Comparison of ENCODE assay signal across 9 cellular contexts in the genomic region with DNA sequence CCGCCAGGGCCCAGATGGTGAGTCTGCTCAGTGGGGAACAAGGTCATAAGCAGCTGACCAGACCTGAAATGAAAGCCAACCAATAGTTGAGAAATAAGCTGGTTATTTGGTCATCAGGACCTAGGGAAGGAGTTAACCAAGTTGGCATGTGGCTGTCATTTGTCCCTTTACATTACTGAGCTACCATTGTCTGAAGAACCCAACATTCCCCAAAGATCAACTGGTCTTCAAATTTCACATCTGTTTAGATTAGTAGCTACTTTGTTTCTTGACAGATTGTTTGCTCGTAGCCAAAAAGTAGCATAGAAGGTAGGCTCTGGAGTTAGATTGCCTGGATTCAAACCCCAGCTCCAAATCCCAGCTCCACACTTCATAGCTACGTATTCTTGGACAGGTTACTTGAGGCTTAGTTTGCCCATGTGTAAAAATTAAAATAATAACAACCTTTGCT. TPM values are rescaled to one million over a fixed set of nuclear protein-coding genes. Genes with fewer than 3 reads are reported as not detected.
DNase-seq lines count a peak whose midpoint lies in the region; ATAC-seq and TF ChIP-seq lines count a peak whose summit lies in the region.
"Had no signal": no experiment of that assay in that cellular context is flagged by ENCODE, and none has a peak within 500 bp of the region (broad histone marks: within the 10 kb centered on the region; RNA-seq: fewer than 3 reads in every experiment).

No MANE protein-coding gene starts in this region.

- POLR2A ChIA-PET in activated B cell treated with CpG ODN at 0.5 μM for 24 hours (lab: Charles Lee): interaction anchor here (0.7 to 8.7 kb wide), 11 partner anchors 9 to 286 kb away, joined by 3 to 234 read pairs (median 6); a partner anchor contains a TSS

- H3K27ac Mint-ChIP-seq in HFFc6 (peak overlapping the region; percentile 91), activated B cell treated with CpG ODN at 0.5 μM for 24 hours (peak overlapping the region; percentile 53)

- TF ChIP-seq CTCF in HFFc6 (IDR thresholded peaks at IDR 0.05) (no peak), activated B cell treated with CpG ODN at 0.5 μM for 24 hours (IDR thresholded peaks at IDR 0.05) (no peak), foreskin fibroblast (IDR thresholded peaks at IDR 0.05; ENCODE audit: low read depth, low read length) (no peak)

- H3K4me3 ChIP-seq in foreskin fibroblast (ENCODE audit: low read depth in 1 of 2, low read length in 2 of 2) (peak overlapping the region; percentile 45 to 72), skin epidermis (peak overlapping the region in 4 of 7 experiments; percentile 34 to 44 (median 42))

- CTCF ChIA-PET in activated B cell treated with CpG ODN at 0.5 μM for 24 hours (lab: Charles Lee): interaction anchor here (0.8 to 25.8 kb wide), 6 partner anchors 11 to 282 kb away, joined by 3 to 773 read pairs (median 12); a partner anchor contains a TSS

- peak overlapping the region in 17 of 21 experiments; percentile 66 to 95 (median 84) for H3K27ac ChIP-seq in skin epidermis

- no peaks in the 10 kb centered on the region for H3K9me3 Mint-ChIP-seq in HFFc6
- no peaks in the 10 kb centered on the region for H3K9me3 Mint-ChIP-seq in activated B cell treated with CpG ODN at 0.5 μM for 24 hours

- no peak for DNase-seq in HFFc6
- no peak for DNase-seq in activated B cell treated with CpG ODN at 0.5 μM for 24 hours
- DNase-seq in foreskin fibroblast: no peak
- no peak for DNase-seq in NCI-H226
- DNase-seq: NCI-H446 had no signal

- peaks cover 2% of the 10 kb centered on the region; the same call in 1 of the 2 replicates for H3K27me3 Mint-ChIP-seq in HFFc6 (ENCODE audit: insufficient read depth)
- no peaks in the 10 kb centered on the region for H3K27me3 Mint-ChIP-seq in activated B cell treated with CpG ODN at 0.5 μM for 24 hours

- H3K36me3 Mint-ChIP-seq in HFFc6 (ENCODE audit: low read depth) (peaks cover 14% of the 10 kb centered on the region; the same call in 1 of the 2 replicates), activated B cell treated with CpG ODN at 0.5 μM for 24 hours (ENCODE audit: low read depth) (peaks cover 8% of the 10 kb centered on the region)

- intact Hi-C loops in activated B cell treated with CpG ODN at 0.5 μM for 24 hours (cut with micrococcal nuclease): loop anchor here (10.0 kb wide), 1 partner anchor 646 kb away; a partner anchor contains a TSS

- H3K4me1 Mint-ChIP-seq in HFFc6 (ENCODE audit: low read depth): peaks cover 46% of the 10 kb centered on the region
- peaks cover 45% of the 10 kb centered on the region for H3K4me1 Mint-ChIP-seq in activated B cell treated with CpG ODN at 0.5 μM for 24 hours

- H3K4me3 Mint-ChIP-seq in HFFc6: peak overlapping the region; percentile 91
- H3K4me3 Mint-ChIP-seq in activated B cell treated with CpG ODN at 0.5 μM for 24 hours: no peak overlapping the region

- ATAC-seq in activated B cell treated with CpG ODN at 0.5 μM for 24 hours (ENCODE audit: low read depth): no peak
- no peak for ATAC-seq in GM21737 (IDR thresholded peaks at IDR 0.05; ENCODE audit: unreplicated experiment)
- ATAC-seq in HG03097 (IDR thresholded peaks at IDR 0.05; ENCODE audit: low FRiP score, unreplicated experiment): no peak
- no peak for ATAC-seq in GM18861 (IDR thresholded peaks at IDR 0.05; ENCODE audit: unreplicated experiment)

RNA-seq across cellular contexts. Expression of a gene that starts 1.0 kb away (rescaled TPM):
- 10 to 100 TPM; 11.8 to 15.9 (median 13.6) TPM for total RNA-seq in HFFc6 (2021; fragmentation: NEBNext Ultra II Directional; extraction: Animal tissue kit (Norgen Biotek cat#: 25700))
- total RNA-seq in activated B cell treated with CpG ODN at 0.5 μM for 24 hours: 11.7 and 16.7 TPM in 2 replicates

RNA-seq across cellular contexts. Expression of a gene that starts 2.0 kb away (rescaled TPM):
- 1 to 10 TPM; 2.9 to 4.1 (median 3.2) TPM for total RNA-seq in HFFc6 (2021; fragmentation: NEBNext Ultra II Directional; extraction: Animal tissue kit (Norgen Biotek cat#: 25700))
- total RNA-seq in activated B cell treated with CpG ODN at 0.5 μM for 24 hours: 1.9 and 3.2 TPM in 2 replicates

RNA-seq across cellular contexts. Expression of a gene that starts 6.6 kb away (rescaled TPM):
- total RNA-seq in HFFc6 (2021; fragmentation: NEBNext Ultra II Directional; extraction: Animal tissue kit (Norgen Biotek cat#: 25700)): 100 to 1,000 TPM; 312 to 380 (median 358) TPM
- total RNA-seq in activated B cell treated with CpG ODN at 0.5 μM for 24 hours: 431 and 484 TPM in 2 replicates

RNA-seq across cellular contexts. Expression of a gene that starts 19.7 kb away (rescaled TPM):
- not detected for total RNA-seq in HFFc6 (2021; fragmentation: NEBNext Ultra II Directional; extraction: Animal tissue kit (Norgen Biotek cat#: 25700))
- not detected in 2 replicates for total RNA-seq in activated B cell treated with CpG ODN at 0.5 μM for 24 hours

RNA-seq across cellular contexts. Expression of a gene that starts 23.6 kb away (rescaled TPM):
- not detected for total RNA-seq in HFFc6 (2021; fragmentation: NEBNext Ultra II Directional; extraction: Animal tissue kit (Norgen Biotek cat#: 25700))
- 60.4 and 66.0 TPM in 2 replicates for total RNA-seq in activated B cell treated with CpG ODN at 0.5 μM for 24 hours
